In genomic region chr6:36269834-36270705, GRCh38 we compare ENCODE assay signal across 27 cellular contexts. TPM values are rescaled to one million over a fixed set of nuclear protein-coding genes. Genes with fewer than 3 reads are reported as not detected.
A peak's percentile ranks its signal among the peaks of the same experiment; 100 is the strongest.
DNase-seq lines count a peak whose midpoint lies in the region; ATAC-seq and TF ChIP-seq lines count a peak whose summit lies in the region.
"Had no signal": no experiment of that assay in that cellular context is flagged by ENCODE, and none has a peak within 500 bp of the region (broad histone marks: within the 10 kb centered on the region; RNA-seq: fewer than 3 reads in every experiment).

A gene with protein sequence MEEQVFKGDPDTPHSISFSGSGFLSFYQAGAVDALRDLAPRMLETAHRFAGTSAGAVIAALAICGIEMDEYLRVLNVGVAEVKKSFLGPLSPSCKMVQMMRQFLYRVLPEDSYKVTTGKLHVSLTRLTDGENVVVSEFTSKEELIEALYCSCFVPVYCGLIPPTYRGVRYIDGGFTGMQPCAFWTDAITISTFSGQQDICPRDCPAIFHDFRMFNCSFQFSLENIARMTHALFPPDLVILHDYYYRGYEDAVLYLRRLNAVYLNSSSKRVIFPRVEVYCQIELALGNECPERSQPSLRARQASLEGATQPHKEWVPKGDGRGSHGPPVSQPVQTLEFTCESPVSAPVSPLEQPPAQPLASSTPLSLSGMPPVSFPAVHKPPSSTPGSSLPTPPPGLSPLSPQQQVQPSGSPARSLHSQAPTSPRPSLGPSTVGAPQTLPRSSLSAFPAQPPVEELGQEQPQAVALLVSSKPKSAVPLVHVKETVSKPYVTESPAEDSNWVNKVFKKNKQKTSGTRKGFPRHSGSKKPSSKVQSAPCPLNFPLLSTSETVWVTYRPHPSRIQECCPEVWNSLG (plus strand): TSS chr6:36270060. CDS start chr6:36270460, 400 bp downstream.

- peak; percentile 28 for ATAC-seq in left lobe of liver
- ATAC-seq in heart right ventricle, result no peak
- ATAC-seq in Right ventricle myocardium superior (ENCODE audit: poor library complexity), result no peak
- ATAC-seq: activated CD4-positive, alpha-beta T cell treated with anti-CD3 and anti-CD28 coated beads for 36 hours; stimulated activated memory B cell treated with anti-CD40 and anti-IgM and Interleukin-4, amounts not matched to agents 10 μg/mL and 1 μg/mL and 100 μg/mL, for 72 hours had no signal

- intact Hi-C loops in dendritic cell treated with granulocyte-macrophage colony-stimulating factor and Interleukin-4, amounts not matched to agents 40 ng/mL and 50 ng/mL, for 4 days (cut with micrococcal nuclease), result no loop called here
- intact Hi-C loops in heart right ventricle (cut with DNase I) (no loop called here), Right ventricle myocardium superior (cut with DNase I) (no loop called here)

- H3K27ac Mint-ChIP-seq in dendritic cell treated with granulocyte-macrophage colony-stimulating factor and Interleukin-4, amounts not matched to agents 40 ng/mL and 50 ng/mL, for 4 days, result peak within 1 kb of the TSS; percentile 11
- H3K27ac Mint-ChIP-seq: activated CD4-positive, alpha-beta T cell treated with anti-CD3 and anti-CD28 coated beads for 36 hours; activated naive CD4-positive, alpha-beta T cell treated with anti-CD3 and anti-CD28 coated beads, Interleukin-2, amount 50 U/mL, for 24 hours; natural killer cell; stimulated activated memory B cell treated with anti-CD40 and anti-IgM and Interleukin-4, amounts not matched to agents 10 μg/mL and 1 μg/mL and 100 μg/mL, for 72 hours had no signal

- no peaks in the 10 kb centered on the region for H3K4me1 ChIP-seq in heart right ventricle
- H3K4me1 ChIP-seq: colonic mucosa, HAP-1, sigmoid colon had no signal

- no peak within 1 kb of the TSS for H3K27ac ChIP-seq in heart right ventricle
- H3K27ac ChIP-seq: colonic mucosa, sigmoid colon, thoracic aorta had no signal

- H3K36me3 ChIP-seq in heart right ventricle, result no peaks in the 10 kb centered on the region
- H3K36me3 ChIP-seq: colonic mucosa, HAP-1, sigmoid colon, thoracic aorta had no signal

- peaks cover 26% of the 10 kb centered on the region for H3K27me3 Mint-ChIP-seq in dendritic cell treated with granulocyte-macrophage colony-stimulating factor and Interleukin-4, amounts not matched to agents 40 ng/mL and 50 ng/mL, for 4 days

- TF ChIP-seq POLR2A in NB4 (IDR thresholded peaks at IDR 0.05; ENCODE audit: extremely low read depth, insufficient read length), result no peak

- 76 to 77% methylated on average over 32 of the region's 32 CpGs for WGBS in heart right ventricle, 2 donors

- H3K36me3 Mint-ChIP-seq in dendritic cell treated with granulocyte-macrophage colony-stimulating factor and Interleukin-4, amounts not matched to agents 40 ng/mL and 50 ng/mL, for 4 days (ENCODE audit: low read depth), result no peaks in the 10 kb centered on the region
- H3K36me3 Mint-ChIP-seq: activated naive CD4-positive, alpha-beta T cell treated with anti-CD3 and anti-CD28 coated beads, Interleukin-2, amount 50 U/mL, for 24 hours; CD14-positive monocyte; stimulated activated memory B cell treated with anti-CD40 and anti-IgM and Interleukin-4, amounts not matched to agents 10 μg/mL and 1 μg/mL and 100 μg/mL, for 72 hours had no signal

- H3K4me3 Mint-ChIP-seq in dendritic cell treated with granulocyte-macrophage colony-stimulating factor and Interleukin-4, amounts not matched to agents 40 ng/mL and 50 ng/mL, for 4 days, result no peak within 1 kb of the TSS
- H3K4me3 Mint-ChIP-seq: activated CD4-positive, alpha-beta T cell treated with anti-CD3 and anti-CD28 coated beads for 36 hours; activated naive CD4-positive, alpha-beta T cell treated with anti-CD3 and anti-CD28 coated beads, Interleukin-2, amount 50 U/mL, for 24 hours; CD14-positive monocyte; natural killer cell; stimulated activated memory B cell treated with anti-CD40 and anti-IgM and Interleukin-4, amounts not matched to agents 10 μg/mL and 1 μg/mL and 100 μg/mL, for 72 hours had no signal

- peaks cover 32% of the 10 kb centered on the region for H3K4me1 Mint-ChIP-seq in dendritic cell treated with granulocyte-macrophage colony-stimulating factor and Interleukin-4, amounts not matched to agents 40 ng/mL and 50 ng/mL, for 4 days (ENCODE audit: low read depth)
- H3K4me1 Mint-ChIP-seq: activated CD4-positive, alpha-beta T cell treated with anti-CD3 and anti-CD28 coated beads for 36 hours; activated naive CD4-positive, alpha-beta T cell treated with anti-CD3 and anti-CD28 coated beads, Interleukin-2, amount 50 U/mL, for 24 hours; natural killer cell; stimulated activated memory B cell treated with anti-CD40 and anti-IgM and Interleukin-4, amounts not matched to agents 10 μg/mL and 1 μg/mL and 100 μg/mL, for 72 hours had no signal

- H3K4me3 ChIP-seq in NB4 (ENCODE audit: low read depth, low read length) (no peak within 1 kb of the TSS), heart right ventricle (no peak within 1 kb of the TSS)
- H3K4me3 ChIP-seq: colonic mucosa, HAP-1, sigmoid colon, thoracic aorta had no signal

- peaks cover 0 to 14% (median 0%) of the 10 kb centered on the region in 11 donors for H3K9me3 ChIP-seq in heart right ventricle
- H3K9me3 ChIP-seq: colonic mucosa, HAP-1 had no signal

- peaks cover 0 to 46% (median 28%) of the 10 kb centered on the region in 7 donors for H3K27me3 ChIP-seq in heart right ventricle
- H3K27me3 ChIP-seq: colonic mucosa had no signal

- H3K9me3 Mint-ChIP-seq in dendritic cell treated with granulocyte-macrophage colony-stimulating factor and Interleukin-4, amounts not matched to agents 40 ng/mL and 50 ng/mL, for 4 days, result peaks cover 9% of the 10 kb centered on the region
- H3K9me3 Mint-ChIP-seq: activated naive CD4-positive, alpha-beta T cell treated with anti-CD3 and anti-CD28 coated beads, Interleukin-2, amount 50 U/mL, for 24 hours had no signal

- DNase-seq in ELF-1 (ENCODE audit: low read depth, low spot score), result peak; percentile 37
- DNase-seq in NB4 (ENCODE audit: low read depth), result peak; percentile 47
- no peak for DNase-seq in left lobe of liver (ENCODE audit: low spot score)
- no peak for DNase-seq in heart right ventricle
- no peak for DNase-seq in COR-L47 (lab: John Stamatoyannopoulos, UW)
- no peak for DNase-seq in GDM1 (lab: John Stamatoyannopoulos, UW)
- DNase-seq in Right ventricle myocardium superior, result no peak
- DNase-seq: ACHN; activated CD4-positive, alpha-beta T cell treated with anti-CD3 and anti-CD28 coated beads for 36 hours; colonic mucosa; foreskin fibroblast; hippocampal formation; Kasumi-1; natural killer cell; NCI-H1417; NCI-H69; SHP77; sigmoid colon had no signal

- TF ChIP-seq CTCF in NB4 (IDR thresholded peaks at IDR 0.05; ENCODE audit: low read depth, low read length), result no peak
- no peak for TF ChIP-seq CTCF in heart right ventricle (IDR thresholded peaks at IDR 0.05)

RNA-seq across cellular contexts. Expression of the gene that starts here (rescaled TPM):
- total RNA-seq in left lobe of liver (not detected), heart right ventricle (under 1 TPM in 2 of 10 donors, not detected in 8; 0.21 to 0.28 TPM), Right ventricle myocardium superior (not detected)
- not detected for polyA plus RNA-seq in heart right ventricle
- total RNA-seq: activated CD4-positive, alpha-beta T cell treated with anti-CD3 and anti-CD28 coated beads for 36 hours; activated CD8-positive, alpha-beta memory T cell treated with anti-CD3 and anti-CD28 coated beads for 36 hours; endothelial cell of umbilical vein; kidney epithelial cell; sigmoid colon; thoracic aorta had no signal
- polyA plus RNA-seq: endothelial cell of umbilical vein had no signal

Comparison
In these comparisons a context has a peak if more than half of its experiments do, and no peak if none do; other contexts are left out.
1. Peak in ATAC-seq in left lobe of liver; RNA of the gene not detected or under 1 TPM.
2. DNase-seq: peak in ELF-1 (single experiment) and NB4 (single experiment); none in left lobe of liver (single experiment), heart right ventricle (0 of 2), COR-L47 (single experiment), GDM1 (single experiment) and Right ventricle myocardium superior (single experiment).